In genomic region chr2:172740871-172741270, GRCh38 we compare ENCODE assay signal across 15 cellular contexts. TPM values are rescaled to one million over a fixed set of nuclear protein-coding genes. Genes with fewer than 3 reads are reported as not detected.
DNase-seq lines count a peak whose midpoint lies in the region; ATAC-seq and TF ChIP-seq lines count a peak whose summit lies in the region.
"Had no signal": no experiment of that assay in that cellular context is flagged by ENCODE, and none has a peak within 500 bp of the region (broad histone marks: within the 10 kb centered on the region; RNA-seq: fewer than 3 reads in every experiment).

No MANE protein-coding gene starts in this region.

- H3K4me3 ChIP-seq in BLaER1 treated with 17β-estradiol and CSF1 and Interleukin-3, amounts not matched to agents 10 nM and 100 nM = no peak overlapping the region
- H3K4me3 ChIP-seq: GM12878, GM23338, HAP-1 had no signal

- H3K36me3 ChIP-seq in BLaER1 treated with 17β-estradiol and CSF1 and Interleukin-3, amounts not matched to agents 10 nM and 100 nM = no peaks in the 10 kb centered on the region
- H3K36me3 ChIP-seq: HAP-1 had no signal

- peaks cover 11 to 21% (median 16%) of the 10 kb centered on the region in 11 experiments for H3K9me3 ChIP-seq in BLaER1 treated with 17β-estradiol and CSF1 and Interleukin-3, amounts not matched to agents 10 nM and 100 nM (replicated peaks in 1 of 11)

- peaks cover 19 to 28% (median 24%) of the 10 kb centered on the region in 11 experiments for H3K27me3 ChIP-seq in BLaER1 treated with 17β-estradiol and CSF1 and Interleukin-3, amounts not matched to agents 10 nM and 100 nM

- intact Hi-C loops in CD14-positive monocyte (cut with micrococcal nuclease) = no loop called here

- no peak for TF ChIP-seq CTCF in CD14-positive monocyte (IDR thresholded peaks at IDR 0.05)

- no peaks in the 10 kb centered on the region for H3K36me3 Mint-ChIP-seq in stimulated activated effector memory CD8-positive, alpha-beta T cell treated with anti-CD3 and anti-CD28 coated beads, Interleukin-12 subunit alpha, Interleukin-12 subunit beta, amount 100 ng/mL, for 72 hours
- H3K36me3 Mint-ChIP-seq in CD14-positive monocyte = no peaks in the 10 kb centered on the region
- H3K36me3 Mint-ChIP-seq: CD8-positive, alpha-beta memory T cell; IgD-negative memory B cell had no signal

- no peak overlapping the region for H3K27ac ChIP-seq in BLaER1 treated with 17β-estradiol and CSF1 and Interleukin-3, amounts not matched to agents 10 nM and 100 nM

- H3K4me2 ChIP-seq in BLaER1 treated with 17β-estradiol and CSF1 and Interleukin-3, amounts not matched to agents 10 nM and 100 nM = peak overlapping the region in 8 of 11 experiments; percentile 17 to 68 (median 42); a peak in 13 of 22 replicates
- H3K4me2 ChIP-seq: GM23338 had no signal

- DNase-seq in NCI-H69 (lab: John Stamatoyannopoulos, UW) (peak; percentile 4), cerebellum (ENCODE audit: low spot score) (peak; percentile 50), CD14-positive monocyte (ENCODE audit: low spot score) (no peak)
- DNase-seq in stimulated activated effector memory CD8-positive, alpha-beta T cell treated with anti-CD3 and anti-CD28 coated beads, Interleukin-12 subunit alpha, Interleukin-12 subunit beta, amount 100 ng/mL, for 72 hours (ENCODE audit: low spot score in 2 of 2) = no peak
- no peak for DNase-seq in activated CD8-positive, alpha-beta memory T cell treated with anti-CD3 and anti-CD28 coated beads for 24 hours
- no peak for DNase-seq in stimulated activated CD4-positive, alpha-beta T cell treated with anti-CD3 and anti-CD28 coated beads, Interleukin-1b, Interleukin-23, amount 100 ng/mL, for 48 hours
- DNase-seq: Caco-2; CD8-positive, alpha-beta memory T cell had no signal

- H3K9ac ChIP-seq in BLaER1 treated with 17β-estradiol and CSF1 and Interleukin-3, amounts not matched to agents 10 nM and 100 nM = no peak overlapping the region

- peaks cover 0 to 29% (median 19%) of the 10 kb centered on the region in 10 experiments; a peak in 12 of 20 replicates for H3K4me1 ChIP-seq in BLaER1 treated with 17β-estradiol and CSF1 and Interleukin-3, amounts not matched to agents 10 nM and 100 nM

- H3K27me3 Mint-ChIP-seq in CD14-positive monocyte (ENCODE audit: low read depth in 3 of 3) = peaks cover 31 to 43% (median 42%) of the 10 kb centered on the region in 3 donors

- no peak overlapping the region for H3K4me3 Mint-ChIP-seq in stimulated activated effector memory CD8-positive, alpha-beta T cell treated with anti-CD3 and anti-CD28 coated beads, Interleukin-12 subunit alpha, Interleukin-12 subunit beta, amount 100 ng/mL, for 72 hours
- H3K4me3 Mint-ChIP-seq in CD14-positive monocyte = no peak overlapping the region
- H3K4me3 Mint-ChIP-seq: B cell; CD8-positive, alpha-beta memory T cell; GM23338; IgD-negative memory B cell had no signal

- ATAC-seq in stimulated activated effector memory CD8-positive, alpha-beta T cell treated with anti-CD3 and anti-CD28 coated beads, Interleukin-12 subunit alpha, Interleukin-12 subunit beta, amount 100 ng/mL, for 72 hours = peak; percentile 34
- ATAC-seq: GM12878, GM23338 had no signal

- no peaks in the 10 kb centered on the region for H3K4me1 Mint-ChIP-seq in stimulated activated effector memory CD8-positive, alpha-beta T cell treated with anti-CD3 and anti-CD28 coated beads, Interleukin-12 subunit alpha, Interleukin-12 subunit beta, amount 100 ng/mL, for 72 hours
- H3K4me1 Mint-ChIP-seq in CD14-positive monocyte = peaks cover 5% of the 10 kb centered on the region

- H4K20me1 ChIP-seq in BLaER1 treated with 17β-estradiol and CSF1 and Interleukin-3, amounts not matched to agents 10 nM and 100 nM = no peaks in the 10 kb centered on the region

- H3K9me3 Mint-ChIP-seq in stimulated activated effector memory CD8-positive, alpha-beta T cell treated with anti-CD3 and anti-CD28 coated beads, Interleukin-12 subunit alpha, Interleukin-12 subunit beta, amount 100 ng/mL, for 72 hours = peaks cover 3% of the 10 kb centered on the region
- H3K9me3 Mint-ChIP-seq in CD14-positive monocyte = peaks cover 4 to 17% (median 11%) of the 10 kb centered on the region in 7 donors

- H3K27ac Mint-ChIP-seq in stimulated activated effector memory CD8-positive, alpha-beta T cell treated with anti-CD3 and anti-CD28 coated beads, Interleukin-12 subunit alpha, Interleukin-12 subunit beta, amount 100 ng/mL, for 72 hours = no peak overlapping the region
- no peak overlapping the region for H3K27ac Mint-ChIP-seq in CD14-positive monocyte
- H3K27ac Mint-ChIP-seq: B cell; CD8-positive, alpha-beta memory T cell; GM23338; IgD-negative memory B cell had no signal

RNA-seq across cellular contexts. Expression of gene RAPGEF4, which starts 5.2 kb away (rescaled TPM):
- 45.1 TPM for total RNA-seq in cerebellum
- not detected for polyA plus RNA-seq in CD14-positive monocyte
- total RNA-seq: CD8-positive, alpha-beta memory T cell; HT-29 had no signal
- polyA plus RNA-seq: CD8-positive, alpha-beta memory T cell; IgD-negative memory B cell had no signal

Comparison
In these comparisons a context has a peak if more than half of its experiments do, and no peak if none do; other contexts are left out.
1. DNase-seq: peak in NCI-H69 (single experiment) and cerebellum (single experiment); none in stimulated activated effector memory CD8-positive, alpha-beta T cell treated with anti-CD3 and anti-CD28 coated beads, Interleukin-12 subunit alpha, Interleukin-12 subunit beta, amount 100 ng/mL, for 72 hours (0 of 2), CD14-positive monocyte (single experiment), activated CD8-positive, alpha-beta memory T cell treated with anti-CD3 and anti-CD28 coated beads for 24 hours (single experiment) and stimulated activated CD4-positive, alpha-beta T cell treated with anti-CD3 and anti-CD28 coated beads, Interleukin-1b, Interleukin-23, amount 100 ng/mL, for 48 hours (single experiment).